ENCODE assay signal across 17 cellular contexts in genomic region chr9:27303219-27303618, GRCh38. TPM values are rescaled to one million over a fixed set of nuclear protein-coding genes. Genes with fewer than 3 reads are reported as not detected.
DNase-seq lines count a peak whose midpoint lies in the region; ATAC-seq and TF ChIP-seq lines count a peak whose summit lies in the region.
"Had no signal": no experiment of that assay in that cellular context is flagged by ENCODE, and none has a peak within 500 bp of the region (broad histone marks: within the 10 kb centered on the region; RNA-seq: fewer than 3 reads in every experiment).

No MANE protein-coding gene starts in this region.

- peak overlapping the region; percentile 54 for H3K4me2 ChIP-seq in PC-3 (ENCODE audit: low read length)

- H3K9ac ChIP-seq in PC-3 (ENCODE audit: low read length), result no peak overlapping the region

- TF ChIP-seq CTCF in PC-3 (conservative IDR thresholded peaks at IDR 0.05; ENCODE audit: low read depth, low read length), result no peak
- TF ChIP-seq CTCF in neural crest cell (conservative IDR thresholded peaks at IDR 0.05), result no peak

- no peak overlapping the region for H3K27ac ChIP-seq in PC-3 (ENCODE audit: low read length)
- H3K27ac ChIP-seq: gastroesophageal sphincter had no signal

- no peaks in the 10 kb centered on the region for H3K36me3 ChIP-seq in PC-3 (ENCODE audit: low read depth, low read length)
- H3K36me3 ChIP-seq: gastroesophageal sphincter had no signal

- peaks cover 7% of the 10 kb centered on the region for H3K9me3 Mint-ChIP-seq in neural crest cell
- no peaks in the 10 kb centered on the region for H3K9me3 Mint-ChIP-seq in activated CD4-positive, alpha-beta memory T cell treated with anti-CD3 and anti-CD28 coated beads for 36 hours
- H3K9me3 Mint-ChIP-seq: activated CD4-positive, alpha-beta T cell treated with anti-CD3 and anti-CD28 coated beads, Interleukin-2, amount 10 ng/mL, durations not matched to agents 24 days and 14 days; activated T-helper 1 cell treated with anti-CD3 and anti-CD28 coated beads, Interleukin-12 subunit alpha, Interleukin-12 subunit beta, Interleukin-2, Interleukin-4 antibody, amounts not matched to agents 30 ng/mL and 10 ng/mL and 1 ng/mL, durations not matched to agents 14 hours and 24 hours and 36 hours had no signal

- no peaks in the 10 kb centered on the region for H3K9me2 ChIP-seq in PC-3 (replicated peaks; ENCODE audit: low read length)

- intact Hi-C loops in PC-3 (cut with micrococcal nuclease), result no loop called here
- intact Hi-C loops in activated CD4-positive, alpha-beta memory T cell treated with anti-CD3 and anti-CD28 coated beads for 36 hours (cut with micrococcal nuclease), result no loop called here

- peaks cover 6% of the 10 kb centered on the region for H3K4me1 Mint-ChIP-seq in neural crest cell
- H3K4me1 Mint-ChIP-seq in activated CD4-positive, alpha-beta memory T cell treated with anti-CD3 and anti-CD28 coated beads for 36 hours (ENCODE audit: low read depth), result no peaks in the 10 kb centered on the region
- H3K4me1 Mint-ChIP-seq: activated CD4-positive, alpha-beta T cell treated with anti-CD3 and anti-CD28 coated beads, Interleukin-2, amount 10 ng/mL, durations not matched to agents 24 days and 14 days; nephron had no signal

- H3K4me1 ChIP-seq in PC-3 (ENCODE audit: insufficient read depth, low read length), result no peaks in the 10 kb centered on the region
- H3K4me1 ChIP-seq: gastroesophageal sphincter had no signal

- H3K36me3 Mint-ChIP-seq in neural crest cell (ENCODE audit: low read depth), result no peaks in the 10 kb centered on the region
- H3K36me3 Mint-ChIP-seq in activated CD4-positive, alpha-beta memory T cell treated with anti-CD3 and anti-CD28 coated beads for 36 hours, result no peaks in the 10 kb centered on the region

- peak; percentile 74 for ATAC-seq in PC-3
- ATAC-seq: gastroesophageal sphincter, left colon had no signal

- no TSS peak for BruUV-seq in PC-3 (replicated peaks; lab: Mats Ljungman, UMichigan)

- no peak overlapping the region for H3K4me3 Mint-ChIP-seq in neural crest cell
- no peak overlapping the region for H3K4me3 Mint-ChIP-seq in activated CD4-positive, alpha-beta memory T cell treated with anti-CD3 and anti-CD28 coated beads for 36 hours
- H3K4me3 Mint-ChIP-seq: activated CD4-positive, alpha-beta T cell treated with anti-CD3 and anti-CD28 coated beads, Interleukin-2, amount 10 ng/mL, durations not matched to agents 24 days and 14 days; activated T-helper 1 cell treated with anti-CD3 and anti-CD28 coated beads, Interleukin-12 subunit alpha, Interleukin-12 subunit beta, Interleukin-2, Interleukin-4 antibody, amounts not matched to agents 30 ng/mL and 10 ng/mL and 1 ng/mL, durations not matched to agents 14 hours and 24 hours and 36 hours; nephron had no signal

- no peaks in the 10 kb centered on the region for H3K27me3 ChIP-seq in PC-3 (ENCODE audit: low read length)
- H3K27me3 ChIP-seq: gastroesophageal sphincter had no signal

- H2AFZ ChIP-seq in PC-3 (ENCODE audit: low read length), result peak overlapping the region; percentile 70

- POLR2A ChIA-PET in PC-3 (lab: Charles Lee; ENCODE audit: unreplicated experiment), result no interaction called here
- POLR2A ChIA-PET in activated CD4-positive, alpha-beta memory T cell treated with anti-CD3 and anti-CD28 coated beads for 36 hours (lab: Charles Lee), result no interaction called here

- H3F3A ChIP-seq in PC-3 (ENCODE audit: low read length, unreplicated experiment), result no peaks in the 10 kb centered on the region

- H3K27ac Mint-ChIP-seq in neural crest cell (ENCODE audit: unreplicated experiment), result peak overlapping the region; percentile 20
- no peak overlapping the region for H3K27ac Mint-ChIP-seq in activated CD4-positive, alpha-beta memory T cell treated with anti-CD3 and anti-CD28 coated beads for 36 hours
- H3K27ac Mint-ChIP-seq: activated CD4-positive, alpha-beta T cell treated with anti-CD3 and anti-CD28 coated beads, Interleukin-2, amount 10 ng/mL, durations not matched to agents 24 days and 14 days; activated T-helper 1 cell treated with anti-CD3 and anti-CD28 coated beads, Interleukin-12 subunit alpha, Interleukin-12 subunit beta, Interleukin-2, Interleukin-4 antibody, amounts not matched to agents 30 ng/mL and 10 ng/mL and 1 ng/mL, durations not matched to agents 14 hours and 24 hours and 36 hours; nephron had no signal

- DNase-seq in ELR (ENCODE audit: low read depth), result peak; percentile 30
- DNase-seq in PC-3, result peak; percentile 30
- DNase-seq in ecto neural progenitor cell (ENCODE audit: low spot score), result peak; percentile 50
- no peak for DNase-seq in neural crest cell (ENCODE audit: low read depth, low spot score)
- DNase-seq in NCI-H774 (lab: John Stamatoyannopoulos, UW), result no peak
- DNase-seq in activated CD4-positive, alpha-beta memory T cell treated with anti-CD3 and anti-CD28 coated beads for 36 hours, result no peak
- DNase-seq in nucleus accumbens (lab: John Stamatoyannopoulos, UW), result no peak
- no peak for DNase-seq in cerebellum (ENCODE audit: low spot score)
- DNase-seq: activated CD4-positive, alpha-beta T cell treated with anti-CD3 and anti-CD28 coated beads, Interleukin-2, amount 10 ng/mL, durations not matched to agents 24 days and 14 days; aorta; effector CD8-positive, alpha-beta T cell; left colon; NCI-H2081 treated with DMSO at 0.1 percent for 48 hours; T-helper 1 cell had no signal

- H3K9me3 ChIP-seq in PC-3 (ENCODE audit: low read length), result no peaks in the 10 kb centered on the region
- H3K9me3 ChIP-seq: gastroesophageal sphincter had no signal

- H3K27me3 Mint-ChIP-seq in neural crest cell (ENCODE audit: low read depth), result no peaks in the 10 kb centered on the region
- no peaks in the 10 kb centered on the region for H3K27me3 Mint-ChIP-seq in activated CD4-positive, alpha-beta memory T cell treated with anti-CD3 and anti-CD28 coated beads for 36 hours

- CTCF ChIA-PET in PC-3 (lab: Charles Lee), result no interaction called here
- CTCF ChIA-PET in activated CD4-positive, alpha-beta memory T cell treated with anti-CD3 and anti-CD28 coated beads for 36 hours (lab: Charles Lee), result no interaction called here

- no peaks in the 10 kb centered on the region for H3K79me2 ChIP-seq in PC-3 (ENCODE audit: low read length)

- peak overlapping the region; percentile 21; the same call in 1 of the 2 replicates for H3K4me3 ChIP-seq in PC-3 (ENCODE audit: low read length)
- H3K4me3 ChIP-seq: gastroesophageal sphincter had no signal

- H4K20me1 ChIP-seq in PC-3 (ENCODE audit: low read length), result no peaks in the 10 kb centered on the region

RNA-seq across cellular contexts. Expression of gene EQTN, which starts 6.3 kb away (rescaled TPM):
- not detected in 2 replicates for total RNA-seq in PC-3 (2014; rRNA removed)
- total RNA-seq in neural crest cell, result 0.39 and 0.40 TPM in 2 replicates
- total RNA-seq in activated CD4-positive, alpha-beta memory T cell treated with anti-CD3 and anti-CD28 coated beads for 36 hours, result not detected
- 0.73 TPM for total RNA-seq in cerebellum
- total RNA-seq: activated CD4-positive, alpha-beta T cell treated with anti-CD3 and anti-CD28 coated beads, Interleukin-2, amount 10 ng/mL, durations not matched to agents 24 days and 14 days; activated T-helper 1 cell treated with anti-CD3 and anti-CD28 coated beads, Interleukin-12 subunit alpha, Interleukin-12 subunit beta, Interleukin-2, Interleukin-4 antibody, amounts not matched to agents 30 ng/mL and 10 ng/mL and 1 ng/mL, durations not matched to agents 14 hours and 24 hours and 36 hours had no signal

Comparison
In these comparisons a context has a peak if more than half of its experiments do, and no peak if none do; other contexts are left out.
1. DNase-seq: peak in ELR (single experiment), PC-3 (single experiment) and ecto neural progenitor cell (single experiment); none in neural crest cell (single experiment), NCI-H774 (single experiment), activated CD4-positive, alpha-beta memory T cell treated with anti-CD3 and anti-CD28 coated beads for 36 hours (single experiment), nucleus accumbens (0 of 56) and cerebellum (single experiment).